ENCODE assay signal across 23 cellular contexts in genomic region chr2:12708508-12709206, GRCh38. TPM values are rescaled to one million over a fixed set of nuclear protein-coding genes. Genes with fewer than 3 reads are reported as not detected.
DNase-seq lines count a peak whose midpoint lies in the region; ATAC-seq, FAIRE-seq and TF ChIP-seq lines count a peak whose summit lies in the region.
"Had no signal": no experiment of that assay in that cellular context is flagged by ENCODE, and none has a peak within 500 bp of the region (broad histone marks: within the 10 kb centered on the region; RNA-seq: fewer than 3 reads in every experiment).

No MANE protein-coding gene starts in this region.

- no peaks in the 10 kb centered on the region for H3K36me3 ChIP-seq in CD4-positive, CD25-positive, alpha-beta regulatory T cell (ENCODE audit: control insufficient read depth, insufficient read depth, low read length)
- no peaks in the 10 kb centered on the region for H3K36me3 ChIP-seq in CD8-positive, alpha-beta T cell (ENCODE audit: insufficient read depth, low read length)
- H3K36me3 ChIP-seq in esophagus muscularis mucosa (no peaks in the 10 kb centered on the region), small intestine (ENCODE audit: control insufficient read depth in 2 of 2, insufficient read depth in 2 of 2, low read length in 2 of 2) (no peaks in the 10 kb centered on the region), psoas muscle (ENCODE audit: insufficient read depth in 1 of 2, low read depth in 1 of 2) (no peaks in the 10 kb centered on the region)
- H3K36me3 ChIP-seq: left ventricle myocardium inferior, uterus had no signal

- no peak for DNase-seq in CD4-positive, CD25-positive, alpha-beta regulatory T cell
- no peak for DNase-seq in CD8-positive, alpha-beta T cell
- DNase-seq in T-helper 17 cell = no peak
- peak; percentile 60 for DNase-seq in esophagus muscularis mucosa (ENCODE audit: extremely low spot score)
- no peak for DNase-seq in small intestine
- DNase-seq in psoas muscle = no peak
- DNase-seq: activated gamma-delta T cell, erythroblast, foreskin keratinocyte, HFFc6, left ventricle myocardium inferior, NCI-H187 treated with DMSO at 0.1 percent for 48 hours, NCI-H748 treated with DMSO at 0.1 percent for 48 hours, posterior cingulate gyrus, Right ventricle myocardium superior, uterus had no signal

- peak overlapping the region; percentile 19 to 59 (median 38) for H3K4me3 Mint-ChIP-seq in CD4-positive, CD25-positive, alpha-beta regulatory T cell
- peak overlapping the region; percentile 27 for H3K4me3 Mint-ChIP-seq in CD8-positive, alpha-beta T cell
- peak overlapping the region; percentile 71 for H3K4me3 Mint-ChIP-seq in T-helper 17 cell
- H3K4me3 Mint-ChIP-seq: HFFc6, mesothelial cell of epicardium had no signal

- POLR2A ChIA-PET in CD8-positive, alpha-beta T cell (lab: Charles Lee) = interaction anchor here (1.0 to 2.3 kb wide), 5 partner anchors 9 to 878 kb away, joined by 3 to 11 read pairs (median 5); no protein-coding TSS in a partner anchor

- peak overlapping the region; percentile 85 to 87 (median 85) for H3K27ac Mint-ChIP-seq in CD4-positive, CD25-positive, alpha-beta regulatory T cell
- peak overlapping the region; percentile 82 for H3K27ac Mint-ChIP-seq in CD8-positive, alpha-beta T cell
- peak overlapping the region; percentile 93 for H3K27ac Mint-ChIP-seq in T-helper 17 cell
- H3K27ac Mint-ChIP-seq: HFFc6, mesothelial cell of epicardium had no signal

- H3K9me3 Mint-ChIP-seq in CD4-positive, CD25-positive, alpha-beta regulatory T cell = no peaks in the 10 kb centered on the region
- H3K9me3 Mint-ChIP-seq in CD8-positive, alpha-beta T cell = peaks cover 1% of the 10 kb centered on the region
- H3K9me3 Mint-ChIP-seq: HFFc6 had no signal

- peaks cover 25 to 84% (median 63%) of the 10 kb centered on the region in 4 donors for H3K4me1 Mint-ChIP-seq in CD4-positive, CD25-positive, alpha-beta regulatory T cell
- peaks cover 59% of the 10 kb centered on the region for H3K4me1 Mint-ChIP-seq in CD8-positive, alpha-beta T cell (ENCODE audit: low read depth)
- H3K4me1 Mint-ChIP-seq in T-helper 17 cell = peaks cover 59% of the 10 kb centered on the region

- peaks cover 55% of the 10 kb centered on the region for H3K4me1 ChIP-seq in CD4-positive, CD25-positive, alpha-beta regulatory T cell (ENCODE audit: control insufficient read depth, insufficient read depth, low read length, poor library complexity, severe bottlenecking)
- peaks cover 44% of the 10 kb centered on the region for H3K4me1 ChIP-seq in CD8-positive, alpha-beta T cell (ENCODE audit: insufficient read depth, low read length)
- peaks cover 0 to 15% (median 13%) of the 10 kb centered on the region in 4 donors for H3K4me1 ChIP-seq in esophagus muscularis mucosa
- peaks cover 0 to 7% of the 10 kb centered on the region in 2 donors for H3K4me1 ChIP-seq in small intestine (ENCODE audit: control insufficient read depth in 2 of 2, insufficient read depth in 1 of 2, low read depth in 1 of 2, low read length in 1 of 2)
- H3K4me1 ChIP-seq in psoas muscle = no peaks in the 10 kb centered on the region
- H3K4me1 ChIP-seq: foreskin keratinocyte, uterus had no signal

- CTCF ChIA-PET in CD8-positive, alpha-beta T cell (lab: Charles Lee) = interaction anchor here (0.8 to 2.0 kb wide), 6 partner anchors 7 to 845 kb away, joined by 3 to 10 read pairs (median 4); partner anchors contain the start of gene TRIB2

- no peaks in the 10 kb centered on the region for H3K27me3 Mint-ChIP-seq in CD4-positive, CD25-positive, alpha-beta regulatory T cell
- H3K27me3 Mint-ChIP-seq in CD8-positive, alpha-beta T cell (ENCODE audit: low read depth) = no peaks in the 10 kb centered on the region
- no peaks in the 10 kb centered on the region for H3K27me3 Mint-ChIP-seq in T-helper 17 cell

- TF ChIP-seq CTCF in CD8-positive, alpha-beta T cell (IDR thresholded peaks at IDR 0.05) = no peak
- TF ChIP-seq CTCF in esophagus muscularis mucosa (IDR thresholded peaks at IDR 0.05) (no peak), psoas muscle (IDR thresholded peaks at IDR 0.05) (no peak)

- ATAC-seq in CD4-positive, CD25-positive, alpha-beta regulatory T cell (ENCODE audit: low read depth in 2 of 2) = no peak
- ATAC-seq in CD8-positive, alpha-beta T cell = no peak
- ATAC-seq in T-helper 17 cell = peak; percentile 4
- ATAC-seq in psoas muscle = no peak
- ATAC-seq in GM19395 (IDR thresholded peaks at IDR 0.05; ENCODE audit: unreplicated experiment) = no peak
- ATAC-seq: foreskin keratinocyte had no signal

- no peaks in the 10 kb centered on the region for H3K9me3 ChIP-seq in CD4-positive, CD25-positive, alpha-beta regulatory T cell (ENCODE audit: control insufficient read depth in 2 of 2, low read length in 2 of 2)
- H3K9me3 ChIP-seq in CD8-positive, alpha-beta T cell (ENCODE audit: low read length) = no peaks in the 10 kb centered on the region
- H3K9me3 ChIP-seq in T-helper 17 cell (ENCODE audit: control insufficient read depth, low read length, poor library complexity, severe bottlenecking) (no peaks in the 10 kb centered on the region), esophagus muscularis mucosa (peaks cover 0 to 4% (median 0%) of the 10 kb centered on the region in 4 donors), small intestine (ENCODE audit: control insufficient read depth, low read depth) (no peaks in the 10 kb centered on the region), psoas muscle (no peaks in the 10 kb centered on the region)
- H3K9me3 ChIP-seq: left ventricle myocardium inferior, uterus had no signal

- no peaks in the 10 kb centered on the region for H3K36me3 Mint-ChIP-seq in CD4-positive, CD25-positive, alpha-beta regulatory T cell
- H3K36me3 Mint-ChIP-seq in CD8-positive, alpha-beta T cell = no peaks in the 10 kb centered on the region
- peaks cover 2% of the 10 kb centered on the region for H3K36me3 Mint-ChIP-seq in T-helper 17 cell (ENCODE audit: low read depth)
- H3K36me3 Mint-ChIP-seq: mesothelial cell of epicardium had no signal

- peak overlapping the region; percentile 56 for H3K4me3 ChIP-seq in CD4-positive, CD25-positive, alpha-beta regulatory T cell (ENCODE audit: low read depth, low read length)
- H3K4me3 ChIP-seq in CD8-positive, alpha-beta T cell (ENCODE audit: low read depth, low read length) = no peak overlapping the region
- no peak overlapping the region for H3K4me3 ChIP-seq in esophagus muscularis mucosa
- no peak overlapping the region for H3K4me3 ChIP-seq in small intestine (ENCODE audit: low read depth in 1 of 2, low read length in 2 of 2)
- H3K4me3 ChIP-seq in psoas muscle = no peak overlapping the region
- H3K4me3 ChIP-seq: GM12878, hepatocyte, left ventricle myocardium inferior, uterus had no signal

- peak overlapping the region; percentile 65 for H3K27ac ChIP-seq in CD4-positive, CD25-positive, alpha-beta regulatory T cell (ENCODE audit: insufficient read depth, low read length, poor library complexity, severe bottlenecking)
- no peak overlapping the region for H3K27ac ChIP-seq in CD8-positive, alpha-beta T cell (ENCODE audit: low read depth, low read length)
- no peak overlapping the region for H3K27ac ChIP-seq in esophagus muscularis mucosa (replicated peaks in 1 of 4)
- peak overlapping the region in 1 of 2 donors; percentile 67 for H3K27ac ChIP-seq in small intestine (ENCODE audit: low read depth in 1 of 2, low read length in 1 of 2)
- H3K27ac ChIP-seq in psoas muscle = no peak overlapping the region
- H3K27ac ChIP-seq: foreskin keratinocyte, hepatocyte, KMS-11, left ventricle myocardium inferior, uterus had no signal

- intact Hi-C loops in CD8-positive, alpha-beta T cell (cut with DNase I, micrococcal nuclease) = no loop called here
- intact Hi-C loops in esophagus muscularis mucosa (cut with DNase I) (no loop called here), psoas muscle (cut with DNase I) (no loop called here)

- no peaks in the 10 kb centered on the region for H3K27me3 ChIP-seq in CD4-positive, CD25-positive, alpha-beta regulatory T cell (ENCODE audit: control insufficient read depth, insufficient read depth, low read length)
- H3K27me3 ChIP-seq in CD8-positive, alpha-beta T cell (ENCODE audit: insufficient read depth, low read length) = no peaks in the 10 kb centered on the region
- H3K27me3 ChIP-seq in esophagus muscularis mucosa = no peaks in the 10 kb centered on the region
- H3K27me3 ChIP-seq in small intestine (ENCODE audit: control insufficient read depth in 2 of 2, insufficient read depth in 2 of 2, low read length in 2 of 2) = no peaks in the 10 kb centered on the region
- no peaks in the 10 kb centered on the region for H3K27me3 ChIP-seq in psoas muscle (ENCODE audit: insufficient read depth in 3 of 3, low read length in 2 of 3)
- H3K27me3 ChIP-seq: foreskin keratinocyte, hepatocyte, uterus had no signal

- 92% methylated on average over 8 of the region's 8 CpGs for WGBS in esophagus muscularis mucosa
- WGBS in small intestine, 3 donors = 76 to 84% (median 82%) methylated on average over 8 of the region's 8 CpGs
- WGBS in psoas muscle, 3 donors = 91 to 96% (median 94%) methylated on average over 8 of the region's 8 CpGs

- TF ChIP-seq EP300 in esophagus muscularis mucosa (IDR thresholded peaks at IDR 0.05) = no peak

- no peak for TF ChIP-seq POLR2A in esophagus muscularis mucosa (IDR thresholded peaks at IDR 0.05; ENCODE audit: low read depth)

- FAIRE-seq in small intestine (lab: Jason Lieb, UNC) = no peak
- FAIRE-seq: astrocyte, GM12878, HTR-8/SVneo had no signal

RNA-seq across cellular contexts. Expression of gene TRIB2, which starts 8.1 kb away (rescaled TPM):
- 180 TPM for total RNA-seq in CD4-positive, CD25-positive, alpha-beta regulatory T cell
- 100 to 1,000 TPM in 3 of 4 donors, 10 to 100 TPM in 1; 87.6 to 131 (median 109) TPM for polyA plus RNA-seq in CD4-positive, CD25-positive, alpha-beta regulatory T cell
- 10 to 100 TPM; 46.6 to 54.4 TPM for total RNA-seq in CD8-positive, alpha-beta T cell
- total RNA-seq in T-helper 17 cell (100 to 1,000 TPM; 166 to 170 TPM), esophagus muscularis mucosa (10 to 100 TPM; 31.5 to 52.3 (median 39.2) TPM), psoas muscle (10 to 100 TPM in 2 of 4 donors, 1 to 10 TPM in 2; 9.0 to 12.5 (median 11.1) TPM)
- polyA plus RNA-seq in small intestine (10 to 100 TPM in 2 of 3 donors, 1 to 10 TPM in 1; 7.3 to 20.1 (median 17.2) TPM), psoas muscle (10 to 100 TPM in 2 of 3 donors, 1 to 10 TPM in 1; 6.8 to 18.0 (median 14.3) TPM)
